In genomic region chr22:36144886-36145541, GRCh38 we compare ENCODE assay signal across 7 cellular contexts. TPM values are rescaled to one million over a fixed set of nuclear protein-coding genes. Genes with fewer than 3 reads are reported as not detected.
DNase-seq lines count a peak whose midpoint lies in the region; ATAC-seq and TF ChIP-seq lines count a peak whose summit lies in the region.

No MANE protein-coding gene starts in this region.

- intact Hi-C loops in stomach (cut with DNase I; ENCODE audit: low total_unique reads): loop anchor here (5.0 kb wide), 1 partner anchor 37 kb away; no protein-coding TSS in a partner anchor

- no peaks in the 10 kb centered on the region for H3K9me3 ChIP-seq in SJCRH30 (replicated peaks)
- H3K9me3 ChIP-seq in stomach: no peaks in the 10 kb centered on the region

- H3K4me3 ChIP-seq in SJCRH30 (no peak overlapping the region), stomach (no peak overlapping the region)

- TF ChIP-seq POLR2A in stomach (IDR thresholded peaks at IDR 0.05): no peak

- no peak for ATAC-seq in GM21619 (IDR thresholded peaks at IDR 0.05; ENCODE audit: unreplicated experiment)

- H3K27ac ChIP-seq in SJCRH30 (no peak overlapping the region), stomach (peak overlapping the region in 3 of 5 donors; percentile 8 to 46 (median 34))

- no peaks in the 10 kb centered on the region for H3K27me3 ChIP-seq in SJCRH30
- H3K27me3 ChIP-seq in stomach: no peaks in the 10 kb centered on the region

- DNase-seq in DMS153 treated with DMSO at 0.1 percent for 48 hours (lab: John Stamatoyannopoulos, UW; ENCODE audit: unreplicated experiment) (peak; percentile 76), HPDE6-E6E7 (ENCODE audit: extremely low spot score) (peak; percentile 26), SJCRH30 (peak; percentile 57 to 63), cerebellum (ENCODE audit: low spot score) (peak; percentile 34), kidney tubule cell (ENCODE audit: low spot score) (peak; percentile 79), stomach (peak; percentile 70)

- H3K36me3 ChIP-seq in SJCRH30 (no peaks in the 10 kb centered on the region), stomach (peaks cover 0 to 79% (median 51%) of the 10 kb centered on the region in 4 donors)

- 50 to 57% (median 53%) methylated on average over 12 of the region's 12 CpGs for WGBS in stomach, 5 donors

- no peak for TF ChIP-seq EP300 in stomach (IDR thresholded peaks at IDR 0.05)

- H3K4me1 ChIP-seq in SJCRH30 (no peaks in the 10 kb centered on the region), stomach (peaks cover 3 to 33% (median 14%) of the 10 kb centered on the region in 4 donors)

- peak in 5 of 7 experiments; percentile 59 to 80 (median 71) for TF ChIP-seq CTCF in stomach (IDR thresholded peaks at IDR 0.05)

RNA-seq across cellular contexts. Expression of gene APOL3, which starts 15.5 kb away (rescaled TPM):
- 0.08 TPM in 1 of 2 replicates, not detected in the other for total RNA-seq in SJCRH30 (2014; rRNA removed; shearing (Covaris generic))
- total RNA-seq in cerebellum (2.4 TPM), stomach (10 to 100 TPM in 3 of 5 donors, 1 to 10 TPM in 1, not detected in 1; 2.9 to 29.9 (median 17.5) TPM)
- 10 to 100 TPM; 12.1 to 20.1 (median 13.9) TPM for polyA plus RNA-seq in stomach

RNA-seq across cellular contexts. Expression of gene APOL4, which starts 56.6 kb away (rescaled TPM):
- total RNA-seq in SJCRH30 (2014; rRNA removed; shearing (Covaris generic)): 0.10 TPM in 1 of 2 replicates, not detected in the other
- 11.3 TPM for total RNA-seq in cerebellum
- total RNA-seq in stomach: 10 to 100 TPM in 1 of 5 donors, 1 to 10 TPM in 2, not detected in 2; 1.2 to 13.2 (median 3.6) TPM
- polyA plus RNA-seq in stomach: 10 to 100 TPM in 1 of 3 donors, 1 to 10 TPM in 2; 8.2 to 12.7 (median 9.7) TPM

Comparison
In these comparisons a context has a peak if more than half of its experiments do, and no peak if none do; other contexts are left out.
1. DNase-seq: peak in every context shown above with its lines; median percentile 79 in kidney tubule cell; 76 in DMS153 treated with DMSO at 0.1 percent for 48 hours; 70 in stomach; 60 in SJCRH30; 34 in cerebellum; 26 in HPDE6-E6E7.